8 cellular contexts compared by ENCODE assay signal in genomic region chr1:44237721-44238457, GRCh38. TPM values are rescaled to one million over a fixed set of nuclear protein-coding genes. Genes with fewer than 3 reads are reported as not detected.
DNase-seq lines count a peak whose midpoint lies in the region; ATAC-seq and TF ChIP-seq lines count a peak whose summit lies in the region.

No MANE protein-coding gene starts in this region.

- no peaks in the 10 kb centered on the region for H3K36me3 Mint-ChIP-seq in activated naive CD8-positive, alpha-beta T cell treated with anti-CD3 and anti-CD28 coated beads, Interleukin-2, amount 50 U/mL, for 24 hours (ENCODE audit: low read depth)

- H3K27me3 Mint-ChIP-seq in activated naive CD8-positive, alpha-beta T cell treated with anti-CD3 and anti-CD28 coated beads, Interleukin-2, amount 50 U/mL, for 24 hours = no peaks in the 10 kb centered on the region

- H3K4me1 Mint-ChIP-seq in activated naive CD8-positive, alpha-beta T cell treated with anti-CD3 and anti-CD28 coated beads, Interleukin-2, amount 50 U/mL, for 24 hours = peaks cover 8% of the 10 kb centered on the region

- ATAC-seq in activated naive CD8-positive, alpha-beta T cell treated with anti-CD3 and anti-CD28 coated beads, Interleukin-2, amount 50 U/mL, for 24 hours = peak; percentile 89

- no peaks in the 10 kb centered on the region for H3K27me3 ChIP-seq in kidney epithelial cell (ENCODE audit: control insufficient read depth, insufficient read depth, low read length)

- TF ChIP-seq CTCF in GM13977 (IDR thresholded peaks at IDR 0.05; ENCODE audit: extremely low read depth, insufficient read depth, missing control alignments) = peak; percentile 76
- peak; percentile 89 for TF ChIP-seq CTCF in kidney epithelial cell (IDR thresholded peaks at IDR 0.05; ENCODE audit: insufficient read depth, low read length, poor library complexity, severe bottlenecking)

- H3K4me3 Mint-ChIP-seq in activated naive CD8-positive, alpha-beta T cell treated with anti-CD3 and anti-CD28 coated beads, Interleukin-2, amount 50 U/mL, for 24 hours = no peak overlapping the region

- H3K9me3 Mint-ChIP-seq in activated naive CD8-positive, alpha-beta T cell treated with anti-CD3 and anti-CD28 coated beads, Interleukin-2, amount 50 U/mL, for 24 hours = no peaks in the 10 kb centered on the region

- DNase-seq in GM13977 (ENCODE audit: low spot score) (peak; percentile 81), NCI-H69 (lab: John Stamatoyannopoulos, UW) (peak; percentile 90), kidney epithelial cell (ENCODE audit: low read depth) (no peak), NCI-H1092 treated with DMSO at 0.1 percent for 48 hours (lab: John Stamatoyannopoulos, UW) (no peak), NCI-H1048 (lab: John Stamatoyannopoulos, UW) (no peak), NCI-H774 (lab: John Stamatoyannopoulos, UW) (no peak)
- DNase-seq in activated naive CD8-positive, alpha-beta T cell treated with anti-CD3 and anti-CD28 coated beads, Interleukin-2, amount 50 U/mL, for 24 hours = peak; percentile 60
- peak; percentile 12 to 38 (median 26) for DNase-seq in stimulated activated CD4-positive, alpha-beta T cell treated with anti-CD3 and anti-CD28 coated beads, TNF-alpha, amount 100 ng/mL, for 48 hours (ENCODE audit: low read depth in 3 of 3)

- no peak overlapping the region for H3K27ac Mint-ChIP-seq in activated naive CD8-positive, alpha-beta T cell treated with anti-CD3 and anti-CD28 coated beads, Interleukin-2, amount 50 U/mL, for 24 hours

- no peaks in the 10 kb centered on the region for H3K36me3 ChIP-seq in kidney epithelial cell (ENCODE audit: control insufficient read depth, insufficient read depth, low read length)

- H3K4me3 ChIP-seq in kidney epithelial cell (ENCODE audit: low read depth, low read length) = no peak overlapping the region

- in situ Hi-C loops in GM13977 (cut with MboI; ENCODE audit: low pct_unique_long_range_greater_than_20kb, low sequenced_read_pairs, unreplicated experiment) = no loop called here

RNA-seq across cellular contexts. Expression of gene DMAP1, which starts 24.6 kb away (rescaled TPM):
- total RNA-seq in kidney epithelial cell = 47.3 and 64.7 TPM in 2 replicates

Comparison
In these comparisons a context has a peak if more than half of its experiments do, and no peak if none do; other contexts are left out.
1. DNase-seq: peak in GM13977 (single experiment), NCI-H69 (single experiment), activated naive CD8-positive, alpha-beta T cell treated with anti-CD3 and anti-CD28 coated beads, Interleukin-2, amount 50 U/mL, for 24 hours (single experiment) and stimulated activated CD4-positive, alpha-beta T cell treated with anti-CD3 and anti-CD28 coated beads, TNF-alpha, amount 100 ng/mL, for 48 hours (3 of 3); none in kidney epithelial cell (single experiment), NCI-H1092 treated with DMSO at 0.1 percent for 48 hours (single experiment), NCI-H1048 (single experiment) and NCI-H774 (single experiment).